1 cellular context compared by ENCODE assay signal in the genomic region with DNA sequence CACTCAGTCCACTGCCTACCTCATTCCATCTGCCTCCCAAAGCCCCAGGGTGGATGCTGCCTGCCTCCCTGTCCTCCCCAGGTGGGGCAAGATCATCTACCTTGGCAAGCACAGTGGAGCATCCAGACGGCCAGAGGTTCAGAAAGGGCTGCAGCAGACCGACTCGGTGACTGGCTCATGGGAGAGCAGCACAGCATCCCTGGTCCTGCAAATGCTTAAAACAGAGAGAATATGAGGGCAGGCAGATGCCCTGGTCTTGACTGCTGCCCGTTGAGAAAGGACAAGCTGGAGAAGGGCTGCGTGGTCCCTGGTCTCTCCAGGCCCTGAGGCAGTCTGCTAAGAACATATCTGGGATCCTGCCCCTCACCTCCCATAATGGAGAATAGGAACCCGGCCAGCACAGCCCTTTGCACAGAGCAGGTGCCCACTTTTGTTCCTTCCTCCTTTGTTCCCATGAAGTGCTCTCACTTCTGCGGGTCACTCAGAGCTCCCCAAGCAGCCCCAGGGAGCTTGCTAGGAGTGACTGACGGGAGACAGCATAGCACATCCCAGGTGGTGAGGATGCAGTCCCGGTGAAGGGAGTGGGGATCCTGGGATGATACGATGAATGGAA.
TF ChIP-seq lines count a peak whose summit lies in the region.

No MANE protein-coding gene starts in this region.

TF ChIP-seq in IMR-90, 13 proteins besides CTCF, POLR2A, EP300 and RAD21 (continued from another document):
- TF ChIP-seq CEBPB (IDR thresholded peaks at IDR 0.05; ENCODE audit: low read depth, low read length): no peak
